16 cellular contexts compared by ENCODE assay signal in genomic region chr16:47096297-47096696, GRCh38. TPM values are rescaled to one million over a fixed set of nuclear protein-coding genes. Genes with fewer than 3 reads are reported as not detected.
DNase-seq lines count a peak whose midpoint lies in the region; ATAC-seq and TF ChIP-seq lines count a peak whose summit lies in the region.
"Had no signal": no experiment of that assay in that cellular context is flagged by ENCODE, and none has a peak within 500 bp of the region (broad histone marks: within the 10 kb centered on the region; RNA-seq: fewer than 3 reads in every experiment).

No MANE protein-coding gene starts in this region.

- H3K36me3 Mint-ChIP-seq in activated CD4-positive, alpha-beta T cell treated with anti-CD3 and anti-CD28 coated beads for 36 hours (ENCODE audit: low read depth), result peaks cover 24% of the 10 kb centered on the region
- peaks cover 11% of the 10 kb centered on the region for H3K36me3 Mint-ChIP-seq in activated naive CD4-positive, alpha-beta T cell treated with anti-CD3 and anti-CD28 coated beads, Interleukin-2, amount 10 ng/mL, durations not matched to agents 7 days and 5 days
- H3K36me3 Mint-ChIP-seq in activated naive CD4-positive, alpha-beta T cell treated with anti-CD3 and anti-CD28 coated beads for 36 hours (ENCODE audit: low read depth), result peaks cover 6% of the 10 kb centered on the region

- intact Hi-C loops in activated CD4-positive, alpha-beta T cell treated with anti-CD3 and anti-CD28 coated beads for 36 hours (cut with DNase I, micrococcal nuclease), result no loop called here
- intact Hi-C loops in activated naive CD4-positive, alpha-beta T cell treated with anti-CD3 and anti-CD28 coated beads for 36 hours (cut with micrococcal nuclease), result no loop called here

- POLR2A ChIA-PET in activated CD4-positive, alpha-beta T cell treated with anti-CD3 and anti-CD28 coated beads for 36 hours (lab: Charles Lee), result no interaction called here

- CTCF ChIA-PET in activated CD4-positive, alpha-beta T cell treated with anti-CD3 and anti-CD28 coated beads for 36 hours (lab: Charles Lee), result interaction anchor here (1.1 kb wide), 1 partner anchor 58 kb away, joined by 3 read pairs; no protein-coding TSS in a partner anchor
- CTCF ChIA-PET in activated naive CD4-positive, alpha-beta T cell treated with anti-CD3 and anti-CD28 coated beads, Interleukin-2, amount 10 ng/mL, durations not matched to agents 7 days and 5 days (lab: Charles Lee), result no interaction called here
- CTCF ChIA-PET in activated naive CD4-positive, alpha-beta T cell treated with anti-CD3 and anti-CD28 coated beads for 36 hours (lab: Charles Lee), result no interaction called here

- peak; percentile 30 for ATAC-seq in activated CD4-positive, alpha-beta T cell treated with anti-CD3 and anti-CD28 coated beads for 36 hours
- no peak for ATAC-seq in esophagus mucosa

- no peak for TF ChIP-seq CTCF in fibroblast of pulmonary artery (IDR thresholded peaks at IDR 0.05; ENCODE audit: low read length, missing control alignments)

- DNase-seq in activated CD4-positive, alpha-beta T cell treated with anti-CD3 and anti-CD28 coated beads for 36 hours, result no peak
- no peak for DNase-seq in activated CD4-positive, alpha-beta T cell treated with anti-CD3 and anti-CD28 coated beads, Interleukin-2, amount 50 U/mL, for 1 hour
- no peak for DNase-seq in activated naive CD4-positive, alpha-beta T cell treated with anti-CD3 and anti-CD28 coated beads, Interleukin-2, amount 10 ng/mL, durations not matched to agents 7 days and 5 days
- DNase-seq in activated naive CD4-positive, alpha-beta T cell treated with anti-CD3 and anti-CD28 coated beads for 36 hours, result no peak
- peak; percentile 24 for DNase-seq in fibroblast of pulmonary artery (ENCODE audit: low read depth)
- no peak for DNase-seq in NOMO-1 treated with DMSO at 0.1 percent for 48 hours (lab: John Stamatoyannopoulos, UW; ENCODE audit: unreplicated experiment)
- DNase-seq: 8988T; CD4-positive, alpha-beta memory T cell; DMS153; DMS79; GDM1; GM23248; HCEC 1CT had no signal

- H3K9me3 Mint-ChIP-seq in activated CD4-positive, alpha-beta T cell treated with anti-CD3 and anti-CD28 coated beads for 36 hours (ENCODE audit: low read depth), result no peaks in the 10 kb centered on the region
- H3K9me3 Mint-ChIP-seq in activated naive CD4-positive, alpha-beta T cell treated with anti-CD3 and anti-CD28 coated beads, Interleukin-2, amount 10 ng/mL, durations not matched to agents 7 days and 5 days, result no peaks in the 10 kb centered on the region
- H3K9me3 Mint-ChIP-seq in activated naive CD4-positive, alpha-beta T cell treated with anti-CD3 and anti-CD28 coated beads for 36 hours, result no peaks in the 10 kb centered on the region
- H3K9me3 Mint-ChIP-seq: CD4-positive, alpha-beta memory T cell had no signal

- H3K4me1 Mint-ChIP-seq in activated CD4-positive, alpha-beta T cell treated with anti-CD3 and anti-CD28 coated beads for 36 hours, result peaks cover 8% of the 10 kb centered on the region
- H3K4me1 Mint-ChIP-seq in activated naive CD4-positive, alpha-beta T cell treated with anti-CD3 and anti-CD28 coated beads, Interleukin-2, amount 10 ng/mL, durations not matched to agents 7 days and 5 days, result peaks cover 5% of the 10 kb centered on the region
- H3K4me1 Mint-ChIP-seq in activated naive CD4-positive, alpha-beta T cell treated with anti-CD3 and anti-CD28 coated beads for 36 hours (ENCODE audit: low read depth), result no peaks in the 10 kb centered on the region
- H3K4me1 Mint-ChIP-seq: CD14-positive monocyte; CD4-positive, alpha-beta memory T cell had no signal

- peaks cover 3% of the 10 kb centered on the region for H3K27me3 Mint-ChIP-seq in activated CD4-positive, alpha-beta T cell treated with anti-CD3 and anti-CD28 coated beads for 36 hours
- peaks cover 3% of the 10 kb centered on the region for H3K27me3 Mint-ChIP-seq in activated naive CD4-positive, alpha-beta T cell treated with anti-CD3 and anti-CD28 coated beads, Interleukin-2, amount 10 ng/mL, durations not matched to agents 7 days and 5 days
- H3K27me3 Mint-ChIP-seq in activated naive CD4-positive, alpha-beta T cell treated with anti-CD3 and anti-CD28 coated beads for 36 hours (ENCODE audit: low read depth), result peaks cover 25% of the 10 kb centered on the region
- H3K27me3 Mint-ChIP-seq: CD4-positive, alpha-beta memory T cell had no signal

- H3K4me3 Mint-ChIP-seq in activated CD4-positive, alpha-beta T cell treated with anti-CD3 and anti-CD28 coated beads for 36 hours, result no peak overlapping the region
- no peak overlapping the region for H3K4me3 Mint-ChIP-seq in activated naive CD4-positive, alpha-beta T cell treated with anti-CD3 and anti-CD28 coated beads, Interleukin-2, amount 10 ng/mL, durations not matched to agents 7 days and 5 days
- H3K4me3 Mint-ChIP-seq in activated naive CD4-positive, alpha-beta T cell treated with anti-CD3 and anti-CD28 coated beads for 36 hours, result no peak overlapping the region
- H3K4me3 Mint-ChIP-seq: CD14-positive monocyte; CD4-positive, alpha-beta memory T cell had no signal

- peak overlapping the region; percentile 17 for H3K27ac Mint-ChIP-seq in activated CD4-positive, alpha-beta T cell treated with anti-CD3 and anti-CD28 coated beads for 36 hours
- H3K27ac Mint-ChIP-seq in activated naive CD4-positive, alpha-beta T cell treated with anti-CD3 and anti-CD28 coated beads, Interleukin-2, amount 10 ng/mL, durations not matched to agents 7 days and 5 days, result peak overlapping the region; percentile 38
- no peak overlapping the region for H3K27ac Mint-ChIP-seq in activated naive CD4-positive, alpha-beta T cell treated with anti-CD3 and anti-CD28 coated beads for 36 hours
- H3K27ac Mint-ChIP-seq: CD4-positive, alpha-beta memory T cell had no signal

- H3K4me3 ChIP-seq in fibroblast of pulmonary artery (replicated peaks; ENCODE audit: low read depth, low read length), result no peak overlapping the region
- H3K4me3 ChIP-seq: BLaER1, GM23248 had no signal

RNA-seq across cellular contexts. Expression of gene NETO2, which starts 47.4 kb away (rescaled TPM):
- total RNA-seq in activated CD4-positive, alpha-beta T cell treated with anti-CD3 and anti-CD28 coated beads for 36 hours, result 1 to 10 TPM; 4.4 to 5.7 TPM
- 1 to 10 TPM; 3.0 to 4.3 TPM for total RNA-seq in activated naive CD4-positive, alpha-beta T cell treated with anti-CD3 and anti-CD28 coated beads for 36 hours
- 12.0 TPM for total RNA-seq in esophagus mucosa
